ENCODE assay signal across 12 cellular contexts in the genomic region with DNA sequence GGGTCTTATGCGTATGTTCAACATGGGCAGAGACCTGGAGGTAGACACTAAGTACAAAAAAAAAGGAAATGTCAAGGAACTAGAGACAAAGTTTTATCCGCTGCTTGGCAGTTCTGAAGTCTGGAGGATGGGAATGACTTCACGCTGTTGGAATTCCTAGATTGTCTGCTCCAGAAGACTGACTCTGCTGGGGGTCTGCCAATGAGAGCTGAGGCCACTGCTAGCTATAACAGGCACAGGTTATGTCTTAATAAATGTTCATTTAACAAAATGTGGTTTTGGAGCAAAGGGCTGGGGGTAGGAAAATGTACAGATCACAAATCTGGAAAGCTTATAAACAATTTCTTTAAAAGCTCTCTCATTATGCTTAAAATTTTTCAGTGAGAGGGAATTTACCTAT. TPM values are rescaled to one million over a fixed set of nuclear protein-coding genes. Genes with fewer than 3 reads are reported as not detected.
DNase-seq lines count a peak whose midpoint lies in the region; ATAC-seq and TF ChIP-seq lines count a peak whose summit lies in the region.
"Had no signal": no experiment of that assay in that cellular context is flagged by ENCODE, and none has a peak within 500 bp of the region (broad histone marks: within the 10 kb centered on the region; RNA-seq: fewer than 3 reads in every experiment).

No MANE protein-coding gene starts in this region.

- ATAC-seq in gastrocnemius medialis (peak; percentile 73 to 81), GM21576 (IDR thresholded peaks at IDR 0.05; ENCODE audit: unreplicated experiment) (no peak)
- no peak for ATAC-seq in activated naive CD8-positive, alpha-beta T cell treated with anti-CD3 and anti-CD28 coated beads, Interleukin-2, amount 50 U/mL, for 24 hours
- ATAC-seq: activated CD8-positive, alpha-beta memory T cell treated with anti-CD3 and anti-CD28 coated beads, Interleukin-2, amount 10 ng/mL, durations not matched to agents 7 days and 5 days; natural killer cell treated with Interleukin-12 subunit alpha and Interleukin-12 subunit beta and Interleukin-15 and Interleukin-18, amount 100 ng/mL, for 72 hours had no signal

- peaks cover under 1% of the 10 kb centered on the region for H3K4me1 Mint-ChIP-seq in activated naive CD8-positive, alpha-beta T cell treated with anti-CD3 and anti-CD28 coated beads, Interleukin-2, amount 50 U/mL, for 24 hours
- peaks cover 23% of the 10 kb centered on the region for H3K4me1 Mint-ChIP-seq in type B pancreatic cell (ENCODE audit: unreplicated experiment)
- H3K4me1 Mint-ChIP-seq in activated CD4-positive, alpha-beta memory T cell treated with anti-CD3 and anti-CD28 coated beads, Interleukin-2, amount 10 ng/mL, durations not matched to agents 7 days and 5 days, result peaks cover 1% of the 10 kb centered on the region

- H3K27ac ChIP-seq in SK-N-SH (ENCODE audit: low read depth in 2 of 2, low read length in 1 of 2) (peak overlapping the region in 1 of 2 experiments; percentile 48; a peak in 2 of 4 replicates), hepatocyte (peak overlapping the region; percentile 45), gastrocnemius medialis (no peak overlapping the region)

- no peaks in the 10 kb centered on the region for H3K36me3 ChIP-seq in SK-N-SH (replicated peaks in 1 of 2; ENCODE audit: control insufficient read depth in 1 of 2, insufficient read depth in 2 of 2, low read length in 1 of 2)
- no peaks in the 10 kb centered on the region for H3K36me3 ChIP-seq in hepatocyte (replicated peaks; ENCODE audit: insufficient read depth, low read depth)
- no peaks in the 10 kb centered on the region for H3K36me3 ChIP-seq in gastrocnemius medialis

- peak overlapping the region; percentile 12; the same call in 1 of the 2 replicates for H3K4me2 ChIP-seq in SK-N-SH
- no peak overlapping the region for H3K4me2 ChIP-seq in hepatocyte

- H3K36me3 Mint-ChIP-seq in activated naive CD8-positive, alpha-beta T cell treated with anti-CD3 and anti-CD28 coated beads, Interleukin-2, amount 50 U/mL, for 24 hours (ENCODE audit: low read depth), result no peaks in the 10 kb centered on the region
- no peaks in the 10 kb centered on the region for H3K36me3 Mint-ChIP-seq in type B pancreatic cell
- H3K36me3 Mint-ChIP-seq in activated CD4-positive, alpha-beta memory T cell treated with anti-CD3 and anti-CD28 coated beads, Interleukin-2, amount 10 ng/mL, durations not matched to agents 7 days and 5 days (ENCODE audit: low read depth), result peaks cover 1% of the 10 kb centered on the region
- H3K36me3 Mint-ChIP-seq: activated CD8-positive, alpha-beta memory T cell treated with anti-CD3 and anti-CD28 coated beads, Interleukin-2, amount 10 ng/mL, durations not matched to agents 7 days and 5 days; natural killer cell treated with Interleukin-12 subunit alpha and Interleukin-12 subunit beta and Interleukin-15 and Interleukin-18, amount 100 ng/mL, for 72 hours had no signal

- no peak overlapping the region for H3K4me3 ChIP-seq in SK-N-SH (ENCODE audit: low read depth in 2 of 2, low read length in 1 of 2)
- H3K4me3 ChIP-seq in hepatocyte, result no peak overlapping the region
- H3K4me3 ChIP-seq in gastrocnemius medialis, result no peak overlapping the region

- no peak overlapping the region for H3K9ac ChIP-seq in SK-N-SH

- POLR2A ChIA-PET in SK-N-SH (lab: Yijun Ruan, JAX), result no interaction called here
- POLR2A ChIA-PET in activated CD4-positive, alpha-beta memory T cell treated with anti-CD3 and anti-CD28 coated beads, Interleukin-2, amount 10 ng/mL, durations not matched to agents 7 days and 5 days (lab: Charles Lee), result no interaction called here

- H3K9me3 Mint-ChIP-seq in activated naive CD8-positive, alpha-beta T cell treated with anti-CD3 and anti-CD28 coated beads, Interleukin-2, amount 50 U/mL, for 24 hours, result no peaks in the 10 kb centered on the region
- no peaks in the 10 kb centered on the region for H3K9me3 Mint-ChIP-seq in type B pancreatic cell
- no peaks in the 10 kb centered on the region for H3K9me3 Mint-ChIP-seq in activated CD4-positive, alpha-beta memory T cell treated with anti-CD3 and anti-CD28 coated beads, Interleukin-2, amount 10 ng/mL, durations not matched to agents 7 days and 5 days
- H3K9me3 Mint-ChIP-seq: endodermal cell; natural killer cell treated with Interleukin-12 subunit alpha and Interleukin-12 subunit beta and Interleukin-15 and Interleukin-18, amount 100 ng/mL, for 72 hours had no signal

- H3K27ac Mint-ChIP-seq in activated naive CD8-positive, alpha-beta T cell treated with anti-CD3 and anti-CD28 coated beads, Interleukin-2, amount 50 U/mL, for 24 hours, result no peak overlapping the region
- H3K27ac Mint-ChIP-seq in type B pancreatic cell, result no peak overlapping the region
- H3K27ac Mint-ChIP-seq in activated CD4-positive, alpha-beta memory T cell treated with anti-CD3 and anti-CD28 coated beads, Interleukin-2, amount 10 ng/mL, durations not matched to agents 7 days and 5 days, result no peak overlapping the region
- H3K27ac Mint-ChIP-seq: activated CD8-positive, alpha-beta memory T cell treated with anti-CD3 and anti-CD28 coated beads, Interleukin-2, amount 10 ng/mL, durations not matched to agents 7 days and 5 days; endodermal cell; natural killer cell treated with Interleukin-12 subunit alpha and Interleukin-12 subunit beta and Interleukin-15 and Interleukin-18, amount 100 ng/mL, for 72 hours had no signal

- in situ Hi-C loops in gastrocnemius medialis (cut with MboI; ENCODE audit: low sequenced_read_pairs in 4 of 4), result loop anchor here in 1 of 4 donors (25.0 kb wide), 1 partner anchor 376 kb away; a partner anchor contains a TSS

- H4K20me1 ChIP-seq in SK-N-SH (ENCODE audit: insufficient read depth) (no peaks in the 10 kb centered on the region), hepatocyte (ENCODE audit: insufficient read depth, poor library complexity, severe bottlenecking) (no peaks in the 10 kb centered on the region)

- H3K4me3 Mint-ChIP-seq in activated naive CD8-positive, alpha-beta T cell treated with anti-CD3 and anti-CD28 coated beads, Interleukin-2, amount 50 U/mL, for 24 hours, result no peak overlapping the region
- H3K4me3 Mint-ChIP-seq in type B pancreatic cell, result no peak overlapping the region
- H3K4me3 Mint-ChIP-seq in activated CD4-positive, alpha-beta memory T cell treated with anti-CD3 and anti-CD28 coated beads, Interleukin-2, amount 10 ng/mL, durations not matched to agents 7 days and 5 days, result no peak overlapping the region
- H3K4me3 Mint-ChIP-seq: activated CD8-positive, alpha-beta memory T cell treated with anti-CD3 and anti-CD28 coated beads, Interleukin-2, amount 10 ng/mL, durations not matched to agents 7 days and 5 days; endodermal cell; natural killer cell treated with Interleukin-12 subunit alpha and Interleukin-12 subunit beta and Interleukin-15 and Interleukin-18, amount 100 ng/mL, for 72 hours had no signal

- no peaks in the 10 kb centered on the region for H3K9me2 ChIP-seq in SK-N-SH
- H3K9me2 ChIP-seq in hepatocyte (replicated peaks; ENCODE audit: insufficient read depth), result no peaks in the 10 kb centered on the region

- H3K27me3 Mint-ChIP-seq in activated naive CD8-positive, alpha-beta T cell treated with anti-CD3 and anti-CD28 coated beads, Interleukin-2, amount 50 U/mL, for 24 hours, result peaks cover 44% of the 10 kb centered on the region
- peaks cover 22% of the 10 kb centered on the region for H3K27me3 Mint-ChIP-seq in type B pancreatic cell
- H3K27me3 Mint-ChIP-seq in activated CD4-positive, alpha-beta memory T cell treated with anti-CD3 and anti-CD28 coated beads, Interleukin-2, amount 10 ng/mL, durations not matched to agents 7 days and 5 days, result peaks cover 61% of the 10 kb centered on the region

- WGBS in SK-N-SH (ENCODE audit: low lambda C conversion rate), result 25% methylated on average over 3 of the region's 3 CpGs
- WGBS in hepatocyte (ENCODE audit: low lambda C conversion rate, missing lambda C conversion rate), result 49% methylated on average over 3 of the region's 3 CpGs

- CTCF ChIA-PET in SK-N-SH (lab: Yijun Ruan, JAX), result interaction anchor here (0.6 to 13.2 kb wide), 4 partner anchors 32 to 49 kb away, joined by 3 to 296 read pairs (median 6); a partner anchor contains a TSS
- CTCF ChIA-PET in activated CD4-positive, alpha-beta memory T cell treated with anti-CD3 and anti-CD28 coated beads, Interleukin-2, amount 10 ng/mL, durations not matched to agents 7 days and 5 days (lab: Charles Lee), result interaction anchor here (1.3 kb wide), 1 partner anchor 49 kb away, joined by 4 read pairs; no protein-coding TSS in a partner anchor

- H3F3A ChIP-seq in SK-N-SH (replicated peaks; ENCODE audit: insufficient read depth), result peaks cover 13% of the 10 kb centered on the region

- H3K79me2 ChIP-seq in SK-N-SH (ENCODE audit: insufficient read depth), result no peaks in the 10 kb centered on the region
- H3K79me2 ChIP-seq in hepatocyte, result no peaks in the 10 kb centered on the region

- H3K4me1 ChIP-seq in SK-N-SH (ENCODE audit: control insufficient read depth in 1 of 2, insufficient read depth in 2 of 2, low read depth in 1 of 2, low read length in 1 of 2) (peaks cover 2 to 10% of the 10 kb centered on the region in 2 experiments), hepatocyte (ENCODE audit: insufficient read depth) (peaks cover 16% of the 10 kb centered on the region), gastrocnemius medialis (peaks cover under 1 to 1% of the 10 kb centered on the region in 2 donors)

- H3K27me3 ChIP-seq in SK-N-SH (ENCODE audit: insufficient read depth) (no peaks in the 10 kb centered on the region), hepatocyte (no peaks in the 10 kb centered on the region), gastrocnemius medialis (no peaks in the 10 kb centered on the region)

- H3K9me3 ChIP-seq in SK-N-SH (no peaks in the 10 kb centered on the region), hepatocyte (ENCODE audit: low read depth) (no peaks in the 10 kb centered on the region), gastrocnemius medialis (no peaks in the 10 kb centered on the region)

- DNase-seq in GM04504 (ENCODE audit: low read depth), result peak; percentile 65
- DNase-seq in SK-N-SH, result no peak
- no peak for DNase-seq in hepatocyte (ENCODE audit: low spot score)
- DNase-seq in gastrocnemius medialis, result peak in 1 of 2 donors; percentile 42
- DNase-seq in activated naive CD8-positive, alpha-beta T cell treated with anti-CD3 and anti-CD28 coated beads, Interleukin-2, amount 50 U/mL, for 24 hours, result no peak
- DNase-seq in type B pancreatic cell (ENCODE audit: extremely low spot score, unreplicated experiment), result no peak
- no peak for DNase-seq in activated CD4-positive, alpha-beta memory T cell treated with anti-CD3 and anti-CD28 coated beads, Interleukin-2, amount 10 ng/mL, durations not matched to agents 7 days and 5 days
- DNase-seq: activated CD8-positive, alpha-beta memory T cell treated with anti-CD3 and anti-CD28 coated beads, Interleukin-2, amount 10 ng/mL, durations not matched to agents 7 days and 5 days; COR-L47; endodermal cell had no signal

- TF ChIP-seq CTCF in SK-N-SH (IDR thresholded peaks at IDR 0.05) (no peak), hepatocyte (IDR thresholded peaks at IDR 0.05; ENCODE audit: poor library complexity) (no peak), gastrocnemius medialis (IDR thresholded peaks at IDR 0.05 in 4 of 5, conservative IDR thresholded peaks at IDR 0.05 in 1 of 5) (no peak), type B pancreatic cell (conservative IDR thresholded peaks at IDR 0.05) (no peak)

- H2AFZ ChIP-seq in SK-N-SH (ENCODE audit: low read depth), result peak overlapping the region; percentile 1; the same call in 1 of the 2 replicates
- no peak overlapping the region for H2AFZ ChIP-seq in hepatocyte

- intact Hi-C loops in gastrocnemius medialis (cut with DNase I; ENCODE audit: low total_unique reads), result no loop called here

- TF ChIP-seq RAD21 in SK-N-SH (IDR thresholded peaks at IDR 0.05; ENCODE audit: low read length), result no peak

- TF ChIP-seq EP300 in SK-N-SH (IDR thresholded peaks at IDR 0.05; ENCODE audit: borderline replicate concordance in 1 of 2, low read depth in 1 of 2, low read length in 1 of 2), result peak in 1 of 2 experiments; percentile 10; a peak in 1 of 4 replicates

- no peak for TF ChIP-seq POLR2A in gastrocnemius medialis (IDR thresholded peaks at IDR 0.05)

RNA-seq across cellular contexts. Expression of a gene that starts 5.9 kb away (rescaled TPM):
- not detected in 2 replicates for polyA plus RNA-seq in SK-N-SH (2012; rRNA removed)
- not detected in 2 replicates for polyA plus RNA-seq in SK-N-SH (2012; cell fraction: cytosol; rRNA removed)
- not detected in 2 replicates for polyA plus RNA-seq in SK-N-SH (2012; cell fraction: nucleus; rRNA removed)
- total RNA-seq in hepatocyte, result not detected in 2 replicates
- polyA plus RNA-seq in hepatocyte, result not detected in 2 replicates
- total RNA-seq in gastrocnemius medialis, result not detected
- total RNA-seq in type B pancreatic cell (ENCODE audit: low replicate concordance), result not detected in 2 replicates
- total RNA-seq in activated CD4-positive, alpha-beta memory T cell treated with anti-CD3 and anti-CD28 coated beads, Interleukin-2, amount 10 ng/mL, durations not matched to agents 7 days and 5 days, result not detected
- total RNA-seq: activated CD8-positive, alpha-beta memory T cell treated with anti-CD3 and anti-CD28 coated beads, Interleukin-2, amount 10 ng/mL, durations not matched to agents 7 days and 5 days; endodermal cell; natural killer cell treated with Interleukin-12 subunit alpha and Interleukin-12 subunit beta and Interleukin-15 and Interleukin-18, amount 100 ng/mL, for 72 hours had no signal

RNA-seq across cellular contexts. Expression of a gene that starts 6.6 kb away (rescaled TPM):
- polyA plus RNA-seq in SK-N-SH (2012; rRNA removed) (58.8 and 64.2 TPM in 2 replicates), hepatocyte (36.7 and 38.1 TPM in 2 replicates)
- 20.9 and 35.4 TPM in 2 replicates for polyA plus RNA-seq in SK-N-SH (2012; cell fraction: cytosol; rRNA removed)
- polyA plus RNA-seq in SK-N-SH (2012; cell fraction: nucleus; rRNA removed), result 201 and 236 TPM in 2 replicates
- total RNA-seq in hepatocyte (36.0 and 53.7 TPM in 2 replicates), gastrocnemius medialis (10 to 100 TPM; 10.4 to 15.7 (median 12.9) TPM), type B pancreatic cell (ENCODE audit: low replicate concordance) (10.9 and 65.8 TPM in 2 replicates)
- total RNA-seq in activated CD4-positive, alpha-beta memory T cell treated with anti-CD3 and anti-CD28 coated beads, Interleukin-2, amount 10 ng/mL, durations not matched to agents 7 days and 5 days, result under 1 TPM; 0.18 to 0.28 TPM

RNA-seq across cellular contexts. Expression of a gene that starts 21.3 kb away (rescaled TPM):
- polyA plus RNA-seq in SK-N-SH (2012; rRNA removed) (not detected in 2 replicates), hepatocyte (not detected in 2 replicates)
- polyA plus RNA-seq in SK-N-SH (2012; cell fraction: cytosol; rRNA removed), result 0.03 TPM in 1 of 2 replicates, not detected in the other
- not detected in 2 replicates for polyA plus RNA-seq in SK-N-SH (2012; cell fraction: nucleus; rRNA removed)
- total RNA-seq in hepatocyte (not detected in 2 replicates), gastrocnemius medialis (under 1 TPM in 1 of 4 donors, not detected in 3; 0.55 TPM), type B pancreatic cell (ENCODE audit: low replicate concordance) (0.55 TPM in 1 of 2 replicates, not detected in the other)
- not detected for total RNA-seq in activated CD4-positive, alpha-beta memory T cell treated with anti-CD3 and anti-CD28 coated beads, Interleukin-2, amount 10 ng/mL, durations not matched to agents 7 days and 5 days
- total RNA-seq: activated CD8-positive, alpha-beta memory T cell treated with anti-CD3 and anti-CD28 coated beads, Interleukin-2, amount 10 ng/mL, durations not matched to agents 7 days and 5 days; endodermal cell; natural killer cell treated with Interleukin-12 subunit alpha and Interleukin-12 subunit beta and Interleukin-15 and Interleukin-18, amount 100 ng/mL, for 72 hours had no signal

RNA-seq across cellular contexts. Expression of a gene that starts 28.9 kb away (rescaled TPM):
- 0.10 TPM in 1 of 2 replicates, not detected in the other for polyA plus RNA-seq in SK-N-SH (2012; rRNA removed)
- polyA plus RNA-seq in SK-N-SH (2012; cell fraction: cytosol; rRNA removed), result not detected in 2 replicates
- 0.12 and 0.36 TPM in 2 replicates for polyA plus RNA-seq in SK-N-SH (2012; cell fraction: nucleus; rRNA removed)
- not detected in 2 replicates for total RNA-seq in hepatocyte
- polyA plus RNA-seq in hepatocyte, result not detected in 2 replicates
- total RNA-seq in gastrocnemius medialis, result not detected
- total RNA-seq in type B pancreatic cell (ENCODE audit: low replicate concordance), result not detected in 2 replicates
- total RNA-seq in activated CD4-positive, alpha-beta memory T cell treated with anti-CD3 and anti-CD28 coated beads, Interleukin-2, amount 10 ng/mL, durations not matched to agents 7 days and 5 days, result not detected
- total RNA-seq: activated CD8-positive, alpha-beta memory T cell treated with anti-CD3 and anti-CD28 coated beads, Interleukin-2, amount 10 ng/mL, durations not matched to agents 7 days and 5 days; endodermal cell; natural killer cell treated with Interleukin-12 subunit alpha and Interleukin-12 subunit beta and Interleukin-15 and Interleukin-18, amount 100 ng/mL, for 72 hours had no signal

RNA-seq across cellular contexts. Expression of a gene that starts 33.5 kb away (rescaled TPM):
- polyA plus RNA-seq in SK-N-SH (2012; rRNA removed), result not detected in 2 replicates
- not detected in 2 replicates for polyA plus RNA-seq in SK-N-SH (2012; cell fraction: cytosol; rRNA removed)
- not detected in 2 replicates for polyA plus RNA-seq in SK-N-SH (2012; cell fraction: nucleus; rRNA removed)
- not detected in 2 replicates for total RNA-seq in hepatocyte
- polyA plus RNA-seq in hepatocyte, result not detected in 2 replicates
- 1 to 10 TPM in 2 of 4 donors, under 1 TPM in 2; 0.22 to 2.3 (median 1.1) TPM for total RNA-seq in gastrocnemius medialis
- not detected in 2 replicates for total RNA-seq in type B pancreatic cell (ENCODE audit: low replicate concordance)
- not detected for total RNA-seq in activated CD4-positive, alpha-beta memory T cell treated with anti-CD3 and anti-CD28 coated beads, Interleukin-2, amount 10 ng/mL, durations not matched to agents 7 days and 5 days
- total RNA-seq: activated CD8-positive, alpha-beta memory T cell treated with anti-CD3 and anti-CD28 coated beads, Interleukin-2, amount 10 ng/mL, durations not matched to agents 7 days and 5 days; natural killer cell treated with Interleukin-12 subunit alpha and Interleukin-12 subunit beta and Interleukin-15 and Interleukin-18, amount 100 ng/mL, for 72 hours had no signal

Comparison
In these comparisons a context has a peak if more than half of its experiments do, and no peak if none do; other contexts are left out.
1. ATAC-seq: peak in gastrocnemius medialis (2 of 2); none in activated naive CD8-positive, alpha-beta T cell treated with anti-CD3 and anti-CD28 coated beads, Interleukin-2, amount 50 U/mL, for 24 hours (single experiment) and GM21576 (single experiment).